In the genomic region with DNA sequence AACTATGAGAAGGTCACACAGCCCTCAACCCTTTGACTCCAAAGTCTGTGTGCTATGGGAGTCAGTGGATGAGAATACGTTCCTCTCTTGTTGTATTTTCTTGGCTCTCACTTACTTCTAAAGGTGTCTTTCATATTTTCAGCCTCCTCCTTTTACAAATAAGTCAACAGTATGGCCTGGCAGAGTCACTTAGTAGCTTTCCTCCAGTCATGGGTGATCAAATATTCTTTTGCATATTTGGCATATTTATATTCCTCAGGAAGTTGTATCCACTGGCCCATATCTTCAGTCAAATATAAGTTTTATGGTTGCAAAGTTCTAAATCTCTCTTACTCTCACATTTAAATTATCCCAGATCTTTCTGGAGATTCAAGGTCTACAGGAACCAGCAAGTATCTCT, we compare ENCODE assay signal across 27 cellular contexts.
A peak's percentile ranks its signal among the peaks of the same experiment; 100 is the strongest.
DNase-seq lines count a peak whose midpoint lies in the region; ATAC-seq and TF ChIP-seq lines count a peak whose summit lies in the region.
"Had no signal": no experiment of that assay in that cellular context is flagged by ENCODE, and none has a peak within 500 bp of the region (broad histone marks: within the 10 kb centered on the region; RNA-seq: fewer than 3 reads in every experiment).

No MANE protein-coding gene starts in this region.

- H3K79me1 ChIP-seq in mesenchymal stem cell (replicated peaks; ENCODE audit: low read length, poor library complexity, severe bottlenecking): no peaks in the 10 kb centered on the region

- no peaks in the 10 kb centered on the region for H3F3A ChIP-seq in GM23338 (replicated peaks; ENCODE audit: low read depth)
- H3F3A ChIP-seq in OCI-LY1 (ENCODE audit: insufficient read depth, low read length): no peaks in the 10 kb centered on the region

- H3K4me1 ChIP-seq in GM23338 (ENCODE audit: insufficient read depth) (peaks cover 7% of the 10 kb centered on the region; the same call in 1 of the 2 replicates), OCI-LY1 (ENCODE audit: insufficient read depth, low read length, severe bottlenecking) (peaks cover 42% of the 10 kb centered on the region), hepatocyte (ENCODE audit: insufficient read depth) (peaks cover 6% of the 10 kb centered on the region), mesenchymal stem cell (ENCODE audit: control insufficient read depth, insufficient read depth, low read depth, low read length) (no peaks in the 10 kb centered on the region)
- H3K4me1 ChIP-seq in CD8-positive, alpha-beta T cell (ENCODE audit: insufficient read depth, low read length): no peaks in the 10 kb centered on the region
- H3K4me1 ChIP-seq: BLaER1 had no signal

- H2BK120ac ChIP-seq in mesenchymal stem cell (ENCODE audit: low read depth, low read length): no peak overlapping the region

- no peak overlapping the region for H2BK15ac ChIP-seq in mesenchymal stem cell (ENCODE audit: low read depth, poor library complexity, severe bottlenecking)

- H3K27me3 Mint-ChIP-seq in GM23338 (ENCODE audit: insufficient read depth, low read depth, poor library complexity): no peaks in the 10 kb centered on the region
- H3K27me3 Mint-ChIP-seq in stimulated activated memory B cell treated with anti-CD40 and anti-IgM and Interleukin-4, amounts not matched to agents 10 μg/mL and 1 μg/mL and 100 μg/mL, for 72 hours: no peaks in the 10 kb centered on the region
- H3K27me3 Mint-ChIP-seq in CD8-positive, alpha-beta T cell (ENCODE audit: low read depth): no peaks in the 10 kb centered on the region
- H3K27me3 Mint-ChIP-seq: CD4-positive, alpha-beta T cell had no signal

- no peak overlapping the region for H2AK5ac ChIP-seq in mesenchymal stem cell (ENCODE audit: low read length, severe bottlenecking)

- no peak overlapping the region for H3K14ac ChIP-seq in mesenchymal stem cell (ENCODE audit: low read length in 2 of 2)

- no peak overlapping the region for H3K4me3 Mint-ChIP-seq in GM23338
- H3K4me3 Mint-ChIP-seq in stimulated activated memory B cell treated with anti-CD40 and anti-IgM and Interleukin-4, amounts not matched to agents 10 μg/mL and 1 μg/mL and 100 μg/mL, for 72 hours: peak overlapping the region; percentile 7
- no peak overlapping the region for H3K4me3 Mint-ChIP-seq in CD8-positive, alpha-beta T cell
- H3K4me3 Mint-ChIP-seq: CD4-positive, alpha-beta T cell had no signal

- no peak overlapping the region for H2BK5ac ChIP-seq in mesenchymal stem cell (ENCODE audit: low read depth, low read length, poor library complexity, severe bottlenecking)

- no peak for TF ChIP-seq CTCF in GM23338 (conservative IDR thresholded peaks at IDR 0.05; ENCODE audit: low read depth in 2 of 2)
- TF ChIP-seq CTCF in OCI-LY1 (IDR thresholded peaks at IDR 0.05; ENCODE audit: low read length): no peak
- no peak for TF ChIP-seq CTCF in hepatocyte (IDR thresholded peaks at IDR 0.05; ENCODE audit: poor library complexity)
- TF ChIP-seq CTCF in CD8-positive, alpha-beta T cell (IDR thresholded peaks at IDR 0.05): no peak

- no peaks in the 10 kb centered on the region for H3K9me2 ChIP-seq in GM23338 (ENCODE audit: insufficient read depth)
- H3K9me2 ChIP-seq in OCI-LY1 (ENCODE audit: low read depth, low read length): no peaks in the 10 kb centered on the region
- H3K9me2 ChIP-seq in hepatocyte (replicated peaks; ENCODE audit: insufficient read depth): no peaks in the 10 kb centered on the region

- H3K36me3 Mint-ChIP-seq in GM23338 (ENCODE audit: low read depth): no peaks in the 10 kb centered on the region
- H3K36me3 Mint-ChIP-seq in stimulated activated memory B cell treated with anti-CD40 and anti-IgM and Interleukin-4, amounts not matched to agents 10 μg/mL and 1 μg/mL and 100 μg/mL, for 72 hours: no peaks in the 10 kb centered on the region
- no peaks in the 10 kb centered on the region for H3K36me3 Mint-ChIP-seq in CD8-positive, alpha-beta T cell

- ATAC-seq in GM23338 (no peak), HG03039 (IDR thresholded peaks at IDR 0.05; ENCODE audit: unreplicated experiment) (no peak)
- no peak for ATAC-seq in stimulated activated memory B cell treated with anti-CD40 and anti-IgM and Interleukin-4, amounts not matched to agents 10 μg/mL and 1 μg/mL and 100 μg/mL, for 72 hours
- ATAC-seq in CD8-positive, alpha-beta T cell: no peak
- ATAC-seq: GM12878 had no signal

- H4K20me1 ChIP-seq in GM23338 (replicated peaks; ENCODE audit: insufficient read depth): no peaks in the 10 kb centered on the region
- H4K20me1 ChIP-seq in OCI-LY1 (ENCODE audit: insufficient read depth, low read length): no peaks in the 10 kb centered on the region
- H4K20me1 ChIP-seq in hepatocyte (ENCODE audit: insufficient read depth, poor library complexity, severe bottlenecking): no peaks in the 10 kb centered on the region
- H4K20me1 ChIP-seq: BLaER1 had no signal

- H3K79me2 ChIP-seq in GM23338 (replicated peaks; ENCODE audit: insufficient read depth): no peaks in the 10 kb centered on the region
- H3K79me2 ChIP-seq in OCI-LY1 (ENCODE audit: insufficient read depth, low read length): no peaks in the 10 kb centered on the region
- no peaks in the 10 kb centered on the region for H3K79me2 ChIP-seq in hepatocyte

- DNase-seq in GM23338 (ENCODE audit: low spot score): no peak
- DNase-seq in hepatocyte (ENCODE audit: low spot score): no peak
- no peak for DNase-seq in mesenchymal stem cell
- no peak for DNase-seq in CD8-positive, alpha-beta T cell
- DNase-seq: CD4-positive, alpha-beta T cell; COR-L47; EL; GDM1; HCEC 1CT; IMR-90; NCI-H1092 treated with DMSO at 0.1 percent for 48 hours; NCI-H1436; NCI-H187; NCI-H2081 treated with DMSO at 0.1 percent for 48 hours; NCI-H2171; NCI-H226; NCI-H510A; NCI-H82; NK-92 treated with Interleukin-12 subunit alpha and Interleukin-12 subunit beta, amount 100 ng/mL, for 24 hours; RPMI8226; SHP77 had no signal

- no peaks in the 10 kb centered on the region for H3K9me3 Mint-ChIP-seq in GM23338
- no peaks in the 10 kb centered on the region for H3K9me3 Mint-ChIP-seq in stimulated activated memory B cell treated with anti-CD40 and anti-IgM and Interleukin-4, amounts not matched to agents 10 μg/mL and 1 μg/mL and 100 μg/mL, for 72 hours
- no peaks in the 10 kb centered on the region for H3K9me3 Mint-ChIP-seq in CD8-positive, alpha-beta T cell
- H3K9me3 Mint-ChIP-seq: CD4-positive, alpha-beta T cell had no signal

- CTCF ChIA-PET in CD8-positive, alpha-beta T cell (lab: Charles Lee): interaction anchor here (1.0 kb wide), 1 partner anchor 372 kb away, joined by 3 read pairs; no protein-coding TSS in a partner anchor

- H2AFZ ChIP-seq in GM23338 (no peak overlapping the region), OCI-LY1 (ENCODE audit: low read length) (no peak overlapping the region), hepatocyte (no peak overlapping the region), mesenchymal stem cell (ENCODE audit: low read depth, low read length) (no peak overlapping the region)

- H4K8ac ChIP-seq in mesenchymal stem cell (ENCODE audit: low read length): no peak overlapping the region

- H3K4me2 ChIP-seq in GM23338 (no peak overlapping the region), OCI-LY1 (ENCODE audit: low read length) (no peak overlapping the region), hepatocyte (no peak overlapping the region), mesenchymal stem cell (ENCODE audit: low read length, poor library complexity, severe bottlenecking) (no peak overlapping the region)
- H3K4me2 ChIP-seq: BLaER1, KMS-11 had no signal

- H2BK12ac ChIP-seq in mesenchymal stem cell (ENCODE audit: low read length in 2 of 2): no peak overlapping the region

- no peaks in the 10 kb centered on the region for H3K27me3 ChIP-seq in GM23338 (ENCODE audit: insufficient read depth)
- H3K27me3 ChIP-seq in OCI-LY1 (ENCODE audit: insufficient read depth, low read length): no peaks in the 10 kb centered on the region
- H3K27me3 ChIP-seq in hepatocyte: no peaks in the 10 kb centered on the region
- H3K27me3 ChIP-seq in mesenchymal stem cell (ENCODE audit: control insufficient read depth in 1 of 2, insufficient read depth in 1 of 2, low read length in 2 of 2): no peaks in the 10 kb centered on the region
- no peaks in the 10 kb centered on the region for H3K27me3 ChIP-seq in CD8-positive, alpha-beta T cell (ENCODE audit: insufficient read depth, low read length)
- H3K27me3 ChIP-seq: BLaER1 had no signal

- peaks cover 17% of the 10 kb centered on the region for H3K4me1 Mint-ChIP-seq in GM23338
- H3K4me1 Mint-ChIP-seq in stimulated activated memory B cell treated with anti-CD40 and anti-IgM and Interleukin-4, amounts not matched to agents 10 μg/mL and 1 μg/mL and 100 μg/mL, for 72 hours: peaks cover 84% of the 10 kb centered on the region
- peaks cover 2% of the 10 kb centered on the region for H3K4me1 Mint-ChIP-seq in CD8-positive, alpha-beta T cell (ENCODE audit: low read depth)

- POLR2A ChIA-PET in CD8-positive, alpha-beta T cell (lab: Charles Lee): interaction anchor here (1.0 kb wide), 2 partner anchors 43 to 571 kb away, joined by 3 read pairs; no protein-coding TSS in a partner anchor

- H3K9ac ChIP-seq in OCI-LY1 (ENCODE audit: low read length) (no peak overlapping the region), mesenchymal stem cell (ENCODE audit: low read length) (no peak overlapping the region)
- H3K9ac ChIP-seq: BLaER1, KMS-11 had no signal

- H3K36me3 ChIP-seq in GM23338 (ENCODE audit: insufficient read depth): no peaks in the 10 kb centered on the region
- no peaks in the 10 kb centered on the region for H3K36me3 ChIP-seq in OCI-LY1 (ENCODE audit: insufficient read depth, low read length)
- no peaks in the 10 kb centered on the region for H3K36me3 ChIP-seq in hepatocyte (replicated peaks; ENCODE audit: insufficient read depth, low read depth)
- H3K36me3 ChIP-seq in mesenchymal stem cell (ENCODE audit: control insufficient read depth in 1 of 2, insufficient read depth in 2 of 2, low read depth in 1 of 2, low read length in 2 of 2): no peaks in the 10 kb centered on the region
- no peaks in the 10 kb centered on the region for H3K36me3 ChIP-seq in CD8-positive, alpha-beta T cell (ENCODE audit: insufficient read depth, low read length)
- H3K36me3 ChIP-seq: BLaER1 had no signal

- H4K91ac ChIP-seq in mesenchymal stem cell (ENCODE audit: low read length): no peak overlapping the region

- peak overlapping the region; percentile 24; the same call in 1 of the 2 replicates for H3K27ac Mint-ChIP-seq in GM23338
- peak overlapping the region; percentile 79 for H3K27ac Mint-ChIP-seq in stimulated activated memory B cell treated with anti-CD40 and anti-IgM and Interleukin-4, amounts not matched to agents 10 μg/mL and 1 μg/mL and 100 μg/mL, for 72 hours
- H3K27ac Mint-ChIP-seq in CD8-positive, alpha-beta T cell: no peak overlapping the region
- H3K27ac Mint-ChIP-seq: CD4-positive, alpha-beta T cell had no signal

- intact Hi-C loops in CD8-positive, alpha-beta T cell (cut with DNase I, micrococcal nuclease): no loop called here

- WGBS in hepatocyte (ENCODE audit: low lambda C conversion rate, missing lambda C conversion rate): 94% methylated on average over 1 of the region's 1 CpG
- WGBS in mesenchymal stem cell: 100% methylated on average over 1 of the region's 1 CpG

- H3K4ac ChIP-seq in mesenchymal stem cell (ENCODE audit: low read depth in 1 of 2, low read length in 2 of 2): no peak overlapping the region

- H3K18ac ChIP-seq in mesenchymal stem cell (ENCODE audit: low read depth in 1 of 2, low read length in 2 of 2): no peak overlapping the region

- no peak overlapping the region for H3K23ac ChIP-seq in mesenchymal stem cell (ENCODE audit: low read length in 2 of 2)

- H3K4me3 ChIP-seq in GM23338: no peak overlapping the region
- H3K4me3 ChIP-seq in OCI-LY1 (ENCODE audit: low read depth, low read length, poor library complexity, severe bottlenecking): no peak overlapping the region
- no peak overlapping the region for H3K4me3 ChIP-seq in hepatocyte
- no peak overlapping the region for H3K4me3 ChIP-seq in mesenchymal stem cell (ENCODE audit: insufficient read depth in 1 of 2, low read depth in 1 of 2, low read length in 2 of 2)
- H3K4me3 ChIP-seq in CD8-positive, alpha-beta T cell (ENCODE audit: low read depth, low read length): no peak overlapping the region
- H3K4me3 ChIP-seq: BLaER1, GM12878 had no signal

- H3K9me3 ChIP-seq in OCI-LY1 (ENCODE audit: low read length) (no peaks in the 10 kb centered on the region), hepatocyte (ENCODE audit: low read depth) (no peaks in the 10 kb centered on the region), mesenchymal stem cell (ENCODE audit: control insufficient read depth, low read length) (no peaks in the 10 kb centered on the region)
- no peaks in the 10 kb centered on the region for H3K9me3 ChIP-seq in CD8-positive, alpha-beta T cell (ENCODE audit: low read length)
- H3K9me3 ChIP-seq: BLaER1 had no signal

- H3K27ac ChIP-seq in GM23338 (ENCODE audit: low read depth): no peak overlapping the region
- peak overlapping the region; percentile 25 for H3K27ac ChIP-seq in OCI-LY1 (ENCODE audit: low read depth, low read length, poor library complexity, severe bottlenecking)
- H3K27ac ChIP-seq in hepatocyte: peak overlapping the region; percentile 66
- no peak overlapping the region for H3K27ac ChIP-seq in mesenchymal stem cell (ENCODE audit: low read length, poor library complexity, severe bottlenecking)
- H3K27ac ChIP-seq in CD8-positive, alpha-beta T cell (ENCODE audit: low read depth, low read length): no peak overlapping the region
- H3K27ac ChIP-seq: BLaER1, KMS-11 had no signal

Comparison
In these comparisons a context has a peak if more than half of its experiments do, and no peak if none do; other contexts are left out.
1. H3K27ac ChIP-seq: peak in OCI-LY1 (single experiment) and hepatocyte (single experiment); none in GM23338 (single experiment), mesenchymal stem cell (single experiment) and CD8-positive, alpha-beta T cell (single experiment).